Comparison of ENCODE assay signal across 8 cellular contexts in genomic region chr13:56396318-56396717, GRCh38.
"Had no signal": no experiment of that assay in that cellular context is flagged by ENCODE, and none has a peak within 500 bp of the region (broad histone marks: within the 10 kb centered on the region; RNA-seq: fewer than 3 reads in every experiment).

No MANE protein-coding gene starts in this region.

- H3K4me3 Mint-ChIP-seq: H9, HFFc6 had no signal

- H2AFZ ChIP-seq: GM23248 had no signal

- H3K27ac Mint-ChIP-seq: HFFc6 had no signal

- DNase-seq: GM23248, GOT3, H7, H9, HCEC 1CT, HFFc6 had no signal

- H3K4me1 ChIP-seq: HAP-1 had no signal

- H3K36me3 ChIP-seq: HAP-1 had no signal

- H3K27ac ChIP-seq: GM23248 had no signal

- H3K4me3 ChIP-seq: GM23248, HAP-1 had no signal

- ATAC-seq: HCT116 had no signal

- H3K9me3 ChIP-seq: HAP-1 had no signal
